In the genomic region with DNA sequence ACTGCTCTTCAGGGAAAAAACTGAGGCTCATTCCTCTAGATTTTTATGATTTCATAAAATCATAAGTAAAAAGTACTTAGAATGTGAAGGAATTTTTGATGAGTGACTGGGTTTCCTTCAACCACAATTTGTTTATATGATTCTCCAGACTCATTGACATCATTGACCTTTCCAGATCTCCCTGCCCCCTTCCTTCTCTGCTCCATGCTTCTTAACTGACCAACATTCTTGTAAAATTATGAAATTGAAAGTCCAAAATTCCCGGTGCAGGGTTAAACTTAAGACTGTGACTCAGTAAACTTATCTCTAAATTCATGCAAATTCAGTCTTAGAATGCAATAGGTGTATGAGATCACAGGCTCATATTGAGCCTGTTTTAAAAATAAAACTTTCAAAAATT, we compare ENCODE assay signal across 26 cellular contexts.
DNase-seq lines count a peak whose midpoint lies in the region; ATAC-seq and TF ChIP-seq lines count a peak whose summit lies in the region.
"Had no signal": no experiment of that assay in that cellular context is flagged by ENCODE, and none has a peak within 500 bp of the region (broad histone marks: within the 10 kb centered on the region; RNA-seq: fewer than 3 reads in every experiment).

No MANE protein-coding gene starts in this region.

- H3K4me3 Mint-ChIP-seq in activated naive CD4-positive, alpha-beta T cell treated with anti-CD3 and anti-CD28 coated beads for 36 hours = no peak overlapping the region
- H3K4me3 Mint-ChIP-seq: neural crest cell; stimulated activated naive CD8-positive, alpha-beta T cell treated with anti-CD3 and anti-CD28 coated beads, Interleukin-15, Interleukin-2, amounts not matched to agents 100 ng/mL and 50 ng/mL, for 24 hours; T-helper 1 cell treated with Interleukin-12 subunit alpha and Interleukin-12 subunit beta and Interleukin-4 antibody, amounts not matched to agents 30 μg/mL and 1 μg/mL, for 36 hours; type B pancreatic cell had no signal

- TF ChIP-seq CTCF in liver (IDR thresholded peaks at IDR 0.05; ENCODE audit: low read depth, low read length, missing input control) (no peak), right lobe of liver (IDR thresholded peaks at IDR 0.05) (no peak), astrocyte of the spinal cord (IDR thresholded peaks at IDR 0.05; ENCODE audit: low read depth, low read length) (no peak), left lung (IDR thresholded peaks at IDR 0.05) (no peak)

- DNase-seq in right lobe of liver (no peak), astrocyte of the spinal cord (ENCODE audit: low read depth, low spot score) (peak; percentile 1), left lung (no peak), NOMO-1 treated with dmso at 0.1 percent for 144 hours (lab: John Stamatoyannopoulos, UW; ENCODE audit: unreplicated experiment) (no peak)
- DNase-seq in activated naive CD4-positive, alpha-beta T cell treated with anti-CD3 and anti-CD28 coated beads for 36 hours = no peak
- no peak for DNase-seq in activated CD4-positive, alpha-beta T cell treated with anti-CD3 and anti-CD28 coated beads, Interleukin-2, amount 50 U/mL, for 48 hours
- DNase-seq: 8988T; activated CD4-positive, alpha-beta T cell treated with anti-CD3 and anti-CD28 coated beads, Interleukin-2, amount 50 U/mL, for 1 hour; activated CD8-positive, alpha-beta memory T cell treated with anti-CD3 and anti-CD28 coated beads, Interleukin-2, amount 50 U/mL, for 48 hours; cerebellar nuclear complex; effector CD4-positive, alpha-beta T cell; midbrain; PC-9; SHP77 treated with DMSO at 0.1 percent for 48 hours; stimulated activated CD4-positive, alpha-beta T cell treated with anti-CD3 and anti-CD28 coated beads, Interleukin-2, amount 100 ng/mL, for 48 hours had no signal

- H3K27ac ChIP-seq in liver (ENCODE audit: low read depth in 1 of 2, low read length in 2 of 2) (no peak overlapping the region), right lobe of liver (no peak overlapping the region), left lung (peak overlapping the region in 1 of 2 donors; percentile 11)
- H3K27ac ChIP-seq: C4-2B, PC-9, skin epidermis, VCaP had no signal

- in situ Hi-C loops in astrocyte of the spinal cord (cut with HindIII; ENCODE audit: low sequenced_read_pairs) = no loop called here

- no peak for TF ChIP-seq POLR2A in right lobe of liver (IDR thresholded peaks at IDR 0.05)

- no peaks in the 10 kb centered on the region for H3K4me1 Mint-ChIP-seq in activated naive CD4-positive, alpha-beta T cell treated with anti-CD3 and anti-CD28 coated beads for 36 hours (ENCODE audit: low read depth)

- H3K27me3 ChIP-seq in liver (ENCODE audit: control insufficient read depth in 4 of 4, insufficient read depth in 4 of 4, low read length in 3 of 4) = no peaks in the 10 kb centered on the region
- H3K27me3 ChIP-seq in right lobe of liver = no peaks in the 10 kb centered on the region
- no peaks in the 10 kb centered on the region for H3K27me3 ChIP-seq in left lung

- CTCF ChIA-PET in activated naive CD4-positive, alpha-beta T cell treated with anti-CD3 and anti-CD28 coated beads for 36 hours (lab: Charles Lee) = no interaction called here

- H3K4me1 ChIP-seq in liver (ENCODE audit: control insufficient read depth in 4 of 4, insufficient read depth in 4 of 4, low read length in 3 of 4) = no peaks in the 10 kb centered on the region
- no peaks in the 10 kb centered on the region for H3K4me1 ChIP-seq in right lobe of liver
- H3K4me1 ChIP-seq in left lung = no peaks in the 10 kb centered on the region

- H3K27ac Mint-ChIP-seq in activated naive CD4-positive, alpha-beta T cell treated with anti-CD3 and anti-CD28 coated beads for 36 hours = no peak overlapping the region
- H3K27ac Mint-ChIP-seq: progenitor cell of endocrine pancreas; stimulated activated naive CD8-positive, alpha-beta T cell treated with anti-CD3 and anti-CD28 coated beads, Interleukin-15, Interleukin-2, amounts not matched to agents 100 ng/mL and 50 ng/mL, for 24 hours; T-helper 1 cell treated with Interleukin-12 subunit alpha and Interleukin-12 subunit beta and Interleukin-4 antibody, amounts not matched to agents 30 μg/mL and 1 μg/mL, for 36 hours; type B pancreatic cell had no signal

- no peaks in the 10 kb centered on the region for H3K36me3 Mint-ChIP-seq in activated naive CD4-positive, alpha-beta T cell treated with anti-CD3 and anti-CD28 coated beads for 36 hours (ENCODE audit: low read depth)
- H3K36me3 Mint-ChIP-seq: type B pancreatic cell had no signal

- no peaks in the 10 kb centered on the region for H3K27me3 Mint-ChIP-seq in activated naive CD4-positive, alpha-beta T cell treated with anti-CD3 and anti-CD28 coated beads for 36 hours (ENCODE audit: low read depth)
- H3K27me3 Mint-ChIP-seq: progenitor cell of endocrine pancreas; stimulated activated naive CD8-positive, alpha-beta T cell treated with anti-CD3 and anti-CD28 coated beads, Interleukin-15, Interleukin-2, amounts not matched to agents 100 ng/mL and 50 ng/mL, for 24 hours; type B pancreatic cell had no signal

- peaks cover 1% of the 10 kb centered on the region for H3K9me3 Mint-ChIP-seq in activated naive CD4-positive, alpha-beta T cell treated with anti-CD3 and anti-CD28 coated beads for 36 hours
- H3K9me3 Mint-ChIP-seq: neural crest cell, type B pancreatic cell had no signal

- no peak for TF ChIP-seq RAD21 in liver (IDR thresholded peaks at IDR 0.05)

- H3K36me3 ChIP-seq in liver (ENCODE audit: control insufficient read depth in 4 of 4, insufficient read depth in 3 of 4, low read depth in 1 of 4, low read length in 3 of 4) (no peaks in the 10 kb centered on the region), right lobe of liver (no peaks in the 10 kb centered on the region), left lung (no peaks in the 10 kb centered on the region)

- H3K9ac ChIP-seq in liver (ENCODE audit: low read depth in 1 of 2, low read length in 2 of 2) = no peak overlapping the region

- no peak for ATAC-seq in right lobe of liver
- peak; percentile 78 for ATAC-seq in left lung
- ATAC-seq in HG02885 (IDR thresholded peaks at IDR 0.05; ENCODE audit: poor library complexity, unreplicated experiment) = no peak
- ATAC-seq: HCT116 had no signal

- H3K9me3 ChIP-seq in liver (ENCODE audit: control insufficient read depth in 4 of 4, low read length in 3 of 4) = no peaks in the 10 kb centered on the region
- no peaks in the 10 kb centered on the region for H3K9me3 ChIP-seq in right lobe of liver
- no peaks in the 10 kb centered on the region for H3K9me3 ChIP-seq in left lung

- WGBS in liver = 54% methylated on average over 1 of the region's 1 CpG
- WGBS in right lobe of liver (ENCODE audit: insufficient coverage, low coverage, low lambda C conversion rate, missing lambda C conversion rate) = 55% methylated on average over 1 of the region's 1 CpG

- H3K4me3 ChIP-seq in liver (ENCODE audit: low read depth in 1 of 3, low read length in 3 of 3) (no peak overlapping the region), right lobe of liver (no peak overlapping the region), astrocyte of the spinal cord (ENCODE audit: low read depth, low read length) (no peak overlapping the region), left lung (no peak overlapping the region)
- H3K4me3 ChIP-seq: PC-9, skin epidermis had no signal

- intact Hi-C loops in right lobe of liver (cut with DNase I) = no loop called here
- intact Hi-C loops in left lung (cut with DNase I) = no loop called here
- intact Hi-C loops in activated naive CD4-positive, alpha-beta T cell treated with anti-CD3 and anti-CD28 coated beads for 36 hours (cut with micrococcal nuclease) = no loop called here

TF ChIP-seq in liver, 16 proteins besides CTCF, POLR2A, EP300 and RAD21:
- TF ChIP-seq EGR1 (IDR thresholded peaks at IDR 0.05; ENCODE audit: low read depth in 2 of 2) (no peak), NR2F2 (IDR thresholded peaks at IDR 0.05) (peak; percentile 41)
